In the genomic region with DNA sequence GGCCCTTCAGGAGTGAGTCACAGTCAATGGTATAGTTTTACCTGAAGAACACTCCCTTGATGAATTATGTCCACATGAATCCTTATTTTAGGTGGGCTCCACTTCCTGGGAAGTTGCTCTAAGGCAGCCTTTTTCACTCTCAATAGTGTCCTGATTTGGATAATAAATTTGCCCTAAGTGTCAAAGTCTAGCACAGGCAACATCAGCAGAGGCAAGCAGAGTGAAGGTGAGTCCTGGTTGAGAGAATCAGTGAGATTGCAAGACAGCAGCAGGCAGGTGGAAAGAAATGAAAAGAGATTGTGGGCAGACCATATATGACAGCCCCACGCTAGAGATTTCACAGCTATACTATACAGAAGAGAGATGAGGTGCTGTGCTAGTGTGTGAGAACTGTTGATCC, we compare ENCODE assay signal across 8 cellular contexts.
"Had no signal": no experiment of that assay in that cellular context is flagged by ENCODE, and none has a peak within 500 bp of the region (broad histone marks: within the 10 kb centered on the region; RNA-seq: fewer than 3 reads in every experiment).

No MANE protein-coding gene starts in this region.

- FAIRE-seq: H54, K562 had no signal

- ATAC-seq: K562 had no signal

- H3K27ac ChIP-seq: GM23248 had no signal

- DNase-seq: GM23248, GOT3, H9, HCEC 1CT, IMR-90, KG1 had no signal

- H3K4me3 ChIP-seq: GM23248, K562 had no signal

- H3K9ac ChIP-seq: GM23248 had no signal

- H2AFZ ChIP-seq: GM23248 had no signal
